ENCODE assay signal across 14 cellular contexts in genomic region chr4:56972832-56973231, GRCh38.
"Had no signal": no experiment of that assay in that cellular context is flagged by ENCODE, and none has a peak within 500 bp of the region (broad histone marks: within the 10 kb centered on the region; RNA-seq: fewer than 3 reads in every experiment).

No MANE protein-coding gene starts in this region.

- H3K4me1 ChIP-seq: prostate gland had no signal

- H3K27ac ChIP-seq: prostate gland, right atrium auricular region, SJCRH30, skin epidermis, testis, upper lobe of left lung had no signal

- H3K4me3 ChIP-seq: prostate gland, right atrium auricular region, SJCRH30, skin epidermis, testis, upper lobe of left lung had no signal

- DNase-seq: activated CD4-positive, CD25-positive, alpha-beta regulatory T cell; anterior cingulate cortex; caudate nucleus; immature natural killer cell; kidney glomerular epithelial cell; left ventricle myocardium superior; SJCRH30; T1000; testis; upper lobe of left lung had no signal

- H3K36me3 ChIP-seq: prostate gland had no signal

- H3K27ac Mint-ChIP-seq: brain had no signal

- ATAC-seq: left ventricle myocardium superior had no signal

- H3K27me3 ChIP-seq: right atrium auricular region, SJCRH30, testis, upper lobe of left lung had no signal

- H3K9me3 ChIP-seq: prostate gland, testis had no signal
